In genomic region chr11:57567512-57568329, GRCh38 we compare ENCODE assay signal across 1 cellular context.
TF ChIP-seq lines count a peak whose summit lies in the region.

Gene UBE2L6 (minus strand): TSS chr11:57567672. CDS start chr11:57567611, 61 bp downstream.

TF ChIP-seq in GM12878, 131 proteins besides CTCF, POLR2A, EP300 and RAD21 (continued from another document):
- 0 out of 2 replicates have a peak, but pooled peaks have one; percentile 9 for TF ChIP-seq ZNF687 (IDR thresholded peaks at IDR 0.05)
- no peak for TF ChIP-seq ATF7 (IDR thresholded peaks at IDR 0.05; ENCODE audit: low read depth)
- no peak for TF ChIP-seq CBFB (IDR thresholded peaks at IDR 0.05; ENCODE audit: low read depth)
- 0 out of 2 replicates have a peak, but pooled peaks have one; percentile 39 for TF ChIP-seq CBX5 (IDR thresholded peaks at IDR 0.05; ENCODE audit: low read depth)
- no peak for TF ChIP-seq SMAD1 (IDR thresholded peaks at IDR 0.05; ENCODE audit: low read depth, partially characterized antibody)
- TF ChIP-seq SMARCA5 (IDR thresholded peaks at IDR 0.05): peak; percentile 93
- TF ChIP-seq RBBP5 (conservative IDR thresholded peaks at IDR 0.05): no peak
- TF ChIP-seq POLR2AphosphoS5 (IDR thresholded peaks at IDR 0.05; ENCODE audit: low read length): peak; percentile 56; the same call in 1 of the 2 replicates
- peak; percentile 85 for TF ChIP-seq GATAD2B (conservative IDR thresholded peaks at IDR 0.05; ENCODE audit: low read depth)
- TF ChIP-seq FOXK2 (IDR thresholded peaks at IDR 0.05): no peak
- no peak for TF ChIP-seq SP1 (IDR thresholded peaks at IDR 0.05; ENCODE audit: low read depth, low read length)
- TF ChIP-seq POU2F2 (IDR thresholded peaks at IDR 0.05; ENCODE audit: borderline replicate concordance, low read depth, low read length): peak; percentile 17; the same call in 1 of the 3 replicates
- 0 out of 2 replicates have a peak, but pooled peaks have one; percentile 60 for TF ChIP-seq HDAC2 (IDR thresholded peaks at IDR 0.05)
- no peak for TF ChIP-seq RFX5 (IDR thresholded peaks at IDR 0.05; ENCODE audit: low read depth, low read length)
- no peak for TF ChIP-seq ZBED1 (IDR thresholded peaks at IDR 0.05; ENCODE audit: borderline replicate concordance)
- TF ChIP-seq LARP7 (IDR thresholded peaks at IDR 0.05): peak; percentile 84
- 0 out of 2 replicates have a peak, but pooled peaks have one; percentile 51 for TF ChIP-seq NR2F1 (conservative IDR thresholded peaks at IDR 0.05)
- TF ChIP-seq IKZF2 (IDR thresholded peaks at IDR 0.05): peak in 1 of 2 experiments; percentile 46; a peak in 1 of 4 replicates
- no peak for TF ChIP-seq CREB1 (IDR thresholded peaks at IDR 0.05; ENCODE audit: low read depth)
- TF ChIP-seq CEBPZ (IDR thresholded peaks at IDR 0.05; ENCODE audit: low read depth, low read length): no peak
- TF ChIP-seq SREBF2 (IDR thresholded peaks at IDR 0.05; ENCODE audit: low read length): no peak
- peak; percentile 49; the same call in 1 of the 2 replicates for TF ChIP-seq NBN (IDR thresholded peaks at IDR 0.05)
- TF ChIP-seq RCOR1 (conservative IDR thresholded peaks at IDR 0.05; ENCODE audit: low read depth, low read length): 0 out of 2 replicates have a peak, but pooled peaks have one; percentile 56
- no peak for TF ChIP-seq MEF2B (IDR thresholded peaks at IDR 0.05; ENCODE audit: partially characterized antibody, poor library complexity, severe bottlenecking)
- peak; percentile 95 for TF ChIP-seq ZSCAN29 (IDR thresholded peaks at IDR 0.05)
TF ChIP-seq in GM12878: peak in this region for 22.
